In genomic region chr7:98265841-98266271, GRCh38 we compare ENCODE assay signal across 9 cellular contexts. TPM values are rescaled to one million over a fixed set of nuclear protein-coding genes. Genes with fewer than 3 reads are reported as not detected.
DNase-seq lines count a peak whose midpoint lies in the region; ATAC-seq lines count a peak whose summit lies in the region.
"Had no signal": no experiment of that assay in that cellular context is flagged by ENCODE, and none has a peak within 500 bp of the region (broad histone marks: within the 10 kb centered on the region; RNA-seq: fewer than 3 reads in every experiment).

No MANE protein-coding gene starts in this region.

- no peaks in the 10 kb centered on the region for H3K27me3 Mint-ChIP-seq in activated naive CD8-positive, alpha-beta T cell

- H3K4me3 Mint-ChIP-seq in activated naive CD8-positive, alpha-beta T cell, result no peak overlapping the region

- no peaks in the 10 kb centered on the region for H3K9me3 Mint-ChIP-seq in activated naive CD4-positive, alpha-beta T cell treated with anti-CD3 and anti-CD28 coated beads, Interleukin-2, amount 50 U/mL, for 72 hours
- no peaks in the 10 kb centered on the region for H3K9me3 Mint-ChIP-seq in activated naive CD8-positive, alpha-beta T cell (ENCODE audit: low read depth)

- no peak for ATAC-seq in activated naive CD4-positive, alpha-beta T cell treated with anti-CD3 and anti-CD28 coated beads, Interleukin-2, amount 50 U/mL, for 72 hours
- ATAC-seq in GM18868 (IDR thresholded peaks at IDR 0.05; ENCODE audit: unreplicated experiment), result no peak

- peak overlapping the region; percentile 45 to 82 for H3K27ac Mint-ChIP-seq in activated naive CD4-positive, alpha-beta T cell treated with anti-CD3 and anti-CD28 coated beads, Interleukin-2, amount 50 U/mL, for 72 hours
- H3K27ac Mint-ChIP-seq in activated naive CD8-positive, alpha-beta T cell, result peak overlapping the region; percentile 46

- DNase-seq in activated naive CD4-positive, alpha-beta T cell treated with anti-CD3 and anti-CD28 coated beads, Interleukin-2, amount 50 U/mL, for 72 hours (ENCODE audit: low spot score in 2 of 2), result no peak
- no peak for DNase-seq in activated naive CD4-positive, alpha-beta T cell treated with anti-CD3 and anti-CD28 coated beads, Interleukin-2, amount 50 U/mL, for 16 hours
- DNase-seq in kidney tubule cell (ENCODE audit: low spot score) (peak; percentile 87), HT-29 (ENCODE audit: low spot score) (no peak), T-helper 2 cell (no peak), NCI-H345 (lab: John Stamatoyannopoulos, UW) (no peak)
- DNase-seq: activated CD4-positive, alpha-beta T cell treated with anti-CD3 and anti-CD28 coated beads for 48 hours had no signal

- peaks cover 6 to 8% of the 10 kb centered on the region in 2 donors for H3K36me3 Mint-ChIP-seq in activated naive CD4-positive, alpha-beta T cell treated with anti-CD3 and anti-CD28 coated beads, Interleukin-2, amount 50 U/mL, for 72 hours
- H3K36me3 Mint-ChIP-seq in activated naive CD8-positive, alpha-beta T cell, result peaks cover 5% of the 10 kb centered on the region

- peaks cover 2% of the 10 kb centered on the region for H3K4me1 Mint-ChIP-seq in activated naive CD8-positive, alpha-beta T cell (ENCODE audit: low read depth)

RNA-seq across cellular contexts. Expression of gene TECPR1, which starts 13.8 kb away (rescaled TPM):
- total RNA-seq in activated naive CD4-positive, alpha-beta T cell treated with anti-CD3 and anti-CD28 coated beads, Interleukin-2, amount 50 U/mL, for 72 hours, result 10 to 100 TPM; 37.9 to 62.0 TPM
- 36.2 and 47.6 TPM in 2 replicates for total RNA-seq in HT-29 (2014; rRNA removed; shearing (Covaris generic))

RNA-seq across cellular contexts. Expression of gene BRI3, which starts 15.6 kb away (rescaled TPM):
- total RNA-seq in activated naive CD4-positive, alpha-beta T cell treated with anti-CD3 and anti-CD28 coated beads, Interleukin-2, amount 50 U/mL, for 72 hours, result 10 to 100 TPM; 50.0 to 66.4 TPM
- total RNA-seq in HT-29 (2014; rRNA removed; shearing (Covaris generic)), result 206 and 239 TPM in 2 replicates

RNA-seq across cellular contexts. Expression of gene BHLHA15, which starts 54.6 kb away (rescaled TPM):
- under 1 TPM in 1 of 2 donors, not detected in 1; 0.66 TPM for total RNA-seq in activated naive CD4-positive, alpha-beta T cell treated with anti-CD3 and anti-CD28 coated beads, Interleukin-2, amount 50 U/mL, for 72 hours
- total RNA-seq in HT-29 (2014; rRNA removed; shearing (Covaris generic)), result 16.2 and 21.8 TPM in 2 replicates

Comparison
In these comparisons a context has a peak if more than half of its experiments do, and no peak if none do; other contexts are left out.
1. RNA of gene BHLHA15, which starts 54.6 kb away (total RNA-seq): 16.2 to 21.8 TPM in HT-29; 0.66 TPM in activated naive CD4-positive, alpha-beta T cell treated with anti-CD3 and anti-CD28 coated beads, Interleukin-2, amount 50 U/mL, for 72 hours; every median in the first group is over 10 times any median in the second.